10 cellular contexts compared by ENCODE assay signal in the genomic region with DNA sequence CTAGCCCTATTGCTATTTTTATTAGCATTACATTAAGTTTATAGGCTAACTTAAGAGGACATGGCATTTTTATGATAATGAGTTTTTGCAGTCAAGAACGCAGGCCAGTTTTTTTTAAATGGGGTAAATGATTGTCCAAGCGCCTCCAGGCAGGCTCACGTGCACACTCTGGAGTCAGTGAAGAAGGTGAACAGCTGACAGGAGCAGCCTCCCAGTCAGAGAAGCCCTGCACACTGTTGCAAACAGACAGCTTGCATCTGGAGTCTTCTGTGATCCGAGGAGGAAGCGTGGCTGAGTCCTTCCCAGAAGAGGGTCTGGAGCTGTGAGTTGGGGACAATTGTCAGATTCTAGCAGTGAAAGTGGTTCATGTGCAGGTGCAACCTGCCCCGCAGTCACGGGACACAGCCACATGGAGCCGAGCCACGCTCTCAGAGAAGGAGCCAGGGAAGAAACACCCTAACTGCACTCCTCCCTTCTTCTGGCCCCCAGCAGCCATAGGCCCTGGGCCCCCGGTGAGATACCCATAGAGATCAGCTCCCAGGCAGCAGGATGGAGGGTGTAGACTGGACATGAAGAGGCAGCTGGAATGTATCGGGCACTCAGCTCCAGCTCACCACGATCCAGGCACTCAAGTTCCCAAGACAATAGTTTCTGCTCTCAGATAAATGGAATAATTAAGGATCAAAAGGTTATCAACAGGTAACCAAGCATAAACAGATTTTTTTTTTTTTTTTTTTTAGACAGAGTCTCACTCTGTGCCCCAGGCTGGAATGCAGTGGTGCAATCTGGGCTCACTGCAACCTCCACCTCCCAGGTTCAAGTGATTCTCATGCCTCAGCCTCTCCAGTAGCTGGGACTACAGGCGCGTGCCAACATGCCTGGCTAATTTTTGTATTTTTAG. TPM values are rescaled to one million over a fixed set of nuclear protein-coding genes. Genes with fewer than 3 reads are reported as not detected.
DNase-seq lines count a peak whose midpoint lies in the region; ATAC-seq and TF ChIP-seq lines count a peak whose summit lies in the region.
"Had no signal": no experiment of that assay in that cellular context is flagged by ENCODE, and none has a peak within 500 bp of the region (broad histone marks: within the 10 kb centered on the region; RNA-seq: fewer than 3 reads in every experiment).

No MANE protein-coding gene starts in this region.

- ATAC-seq in HG02852 (IDR thresholded peaks at IDR 0.05; ENCODE audit: unreplicated experiment) (no peak), GM18520 (IDR thresholded peaks at IDR 0.05; ENCODE audit: unreplicated experiment) (no peak), HG03378 (IDR thresholded peaks at IDR 0.05; ENCODE audit: unreplicated experiment) (no peak)

- H3K9me3 ChIP-seq in breast epithelium (no peaks in the 10 kb centered on the region), stomach smooth muscle (ENCODE audit: control insufficient read depth in 2 of 2, low read length in 2 of 2) (no peaks in the 10 kb centered on the region)
- H3K9me3 ChIP-seq: right lobe of liver had no signal

- H3K27ac ChIP-seq in breast epithelium: peak overlapping the region; percentile 84 to 88
- peak overlapping the region; percentile 71 for H3K27ac ChIP-seq in stomach smooth muscle (ENCODE audit: low read length)
- H3K27ac ChIP-seq: right lobe of liver had no signal

- TF ChIP-seq CTCF in LNCaP clone FGC (IDR thresholded peaks at IDR 0.05; ENCODE audit: control insufficient read depth, extremely low read depth, insufficient read depth) (no peak), breast epithelium (IDR thresholded peaks at IDR 0.05) (no peak)

- H3K9ac ChIP-seq in stomach smooth muscle (ENCODE audit: low read length in 2 of 2): no peak overlapping the region

- DNase-seq in LNCaP clone FGC (ENCODE audit: low read depth) (peak; percentile 88), breast epithelium (ENCODE audit: low spot score in 2 of 2) (no peak), kidney tubule cell (ENCODE audit: low spot score) (peak; percentile 82), NCI-H2029 (lab: John Stamatoyannopoulos, UW) (no peak)
- DNase-seq: NCI-H1048, right lobe of liver had no signal

- H3K36me3 ChIP-seq in breast epithelium: no peaks in the 10 kb centered on the region
- peaks cover 0 to 4% of the 10 kb centered on the region in 2 donors for H3K36me3 ChIP-seq in stomach smooth muscle (ENCODE audit: control insufficient read depth in 2 of 2, insufficient read depth in 2 of 2, low read length in 2 of 2)
- H3K36me3 ChIP-seq: right lobe of liver had no signal

- H3K4me1 ChIP-seq in breast epithelium (peaks cover 0 to 1% of the 10 kb centered on the region in 2 donors), stomach smooth muscle (ENCODE audit: control insufficient read depth, insufficient read depth, low read length) (peaks cover 29% of the 10 kb centered on the region)
- H3K4me1 ChIP-seq: right lobe of liver had no signal

- H3K27me3 ChIP-seq in breast epithelium (no peaks in the 10 kb centered on the region), stomach smooth muscle (ENCODE audit: control insufficient read depth in 1 of 2, insufficient read depth in 2 of 2, low read length in 2 of 2) (no peaks in the 10 kb centered on the region)
- H3K27me3 ChIP-seq: right lobe of liver had no signal

- intact Hi-C loops in breast epithelium (cut with DNase I; ENCODE audit: low total_unique reads): no loop called here

- H3K4me3 ChIP-seq in LNCaP clone FGC (ENCODE audit: low read depth, low read length) (no peak overlapping the region), breast epithelium (no peak overlapping the region), stomach smooth muscle (ENCODE audit: low read length in 2 of 2) (no peak overlapping the region)
- H3K4me3 ChIP-seq: right lobe of liver had no signal

- no peak for TF ChIP-seq POLR2A in breast epithelium (IDR thresholded peaks at IDR 0.05)

RNA-seq across cellular contexts. Expression of a gene that starts 26.4 kb away (rescaled TPM):
- 100 to 1,000 TPM; 162 to 192 (median 164) TPM for total RNA-seq in breast epithelium

Comparison
In these comparisons a context has a peak if more than half of its experiments do, and no peak if none do; other contexts are left out.
1. DNase-seq: peak in LNCaP clone FGC (single experiment) and kidney tubule cell (single experiment); none in breast epithelium (0 of 2) and NCI-H2029 (single experiment).